In genomic region chr4:22857411-22857810, GRCh38 we compare ENCODE assay signal across 28 cellular contexts.
"Had no signal": no experiment of that assay in that cellular context is flagged by ENCODE, and none has a peak within 500 bp of the region (broad histone marks: within the 10 kb centered on the region; RNA-seq: fewer than 3 reads in every experiment).

No MANE protein-coding gene starts in this region.

- H3K4me3 ChIP-seq: stomach, suprapubic skin, testis, thoracic aorta, thyroid gland, tibial artery, tibial nerve, transverse colon, upper lobe of left lung, upper lobe of right lung, uterus, vagina had no signal

- FAIRE-seq: urothelium cell line had no signal

- H3K27me3 Mint-ChIP-seq: stimulated activated naive B cell treated with anti-CD40 and anti-IgM and Interleukin-4, amounts not matched to agents 10 μg/mL and 1 μg/mL and 100 μg/mL, for 72 hours; stimulated activated naive CD8-positive, alpha-beta T cell treated with anti-CD3 and anti-CD28 coated beads, Interleukin-15, Interleukin-2, amounts not matched to agents 100 ng/mL and 50 ng/mL, for 24 hours had no signal

- H3K4me3 Mint-ChIP-seq: stimulated activated effector memory CD8-positive, alpha-beta T cell treated with anti-CD3 and anti-CD28 coated beads, Interleukin-12 subunit alpha, Interleukin-12 subunit beta, amount 100 ng/mL, for 72 hours; stimulated activated naive B cell treated with anti-CD40 and anti-IgM and Interleukin-4, amounts not matched to agents 10 μg/mL and 1 μg/mL and 100 μg/mL, for 72 hours; stimulated activated naive CD8-positive, alpha-beta T cell treated with anti-CD3 and anti-CD28 coated beads, Interleukin-15, amount 100 ng/mL, for 72 hours; stimulated activated naive CD8-positive, alpha-beta T cell treated with anti-CD3 and anti-CD28 coated beads, Interleukin-15, Interleukin-2, amounts not matched to agents 100 ng/mL and 50 ng/mL, for 24 hours; type B pancreatic cell had no signal

- H3K9me3 Mint-ChIP-seq: stimulated activated naive B cell treated with anti-CD40 and anti-IgM and Interleukin-4, amounts not matched to agents 10 μg/mL and 1 μg/mL and 100 μg/mL, for 72 hours; type B pancreatic cell had no signal

- H3K27me3 ChIP-seq: stomach, suprapubic skin, testis, thyroid gland, tibial artery, tibial nerve, transverse colon, upper lobe of left lung, upper lobe of right lung, uterus, vagina had no signal

- H3K4me1 ChIP-seq: stomach, suprapubic skin, testis, thyroid gland, tibial artery, tibial nerve, transverse colon, upper lobe of left lung, upper lobe of right lung, uterus, vagina had no signal

- H3K9me3 ChIP-seq: stomach, suprapubic skin, testis, thoracic aorta, thyroid gland, tibial artery, transverse colon, upper lobe of left lung, upper lobe of right lung, uterus, vagina had no signal

- H3K27ac Mint-ChIP-seq: stimulated activated effector memory CD8-positive, alpha-beta T cell treated with anti-CD3 and anti-CD28 coated beads, Interleukin-12 subunit alpha, Interleukin-12 subunit beta, amount 100 ng/mL, for 72 hours; stimulated activated naive B cell treated with anti-CD40 and anti-IgM and Interleukin-4, amounts not matched to agents 10 μg/mL and 1 μg/mL and 100 μg/mL, for 72 hours; stimulated activated naive CD8-positive, alpha-beta T cell treated with anti-CD3 and anti-CD28 coated beads, Interleukin-15, amount 100 ng/mL, for 72 hours; stimulated activated naive CD8-positive, alpha-beta T cell treated with anti-CD3 and anti-CD28 coated beads, Interleukin-15, Interleukin-2, amounts not matched to agents 100 ng/mL and 50 ng/mL, for 24 hours; type B pancreatic cell had no signal

- DNase-seq: stimulated activated CD4-positive, alpha-beta T cell treated with anti-CD3 and anti-CD28 coated beads, Interleukin-2, amount 100 ng/mL, for 48 hours; stimulated activated CD4-positive, alpha-beta T cell treated with anti-CD3 and anti-CD28 coated beads, Interleukin-4, amount 100 ng/mL, for 1 hour; stimulated activated CD4-positive, alpha-beta T cell treated with anti-CD3 and anti-CD28 coated beads, Interleukin-4, amount 100 ng/mL, for 24 hours; stimulated activated CD4-positive, alpha-beta T cell treated with anti-CD3 and anti-CD28 coated beads, Interleukin-4, amount 100 ng/mL, for 4 hours; stimulated activated CD8-positive, alpha-beta memory T cell treated with anti-CD3 and anti-CD28 coated beads, Interleukin-4, amount 100 ng/mL, for 48 hours; stimulated activated naive B cell treated with anti-CD40 and anti-IgM and Interleukin-4, amounts not matched to agents 10 μg/mL and 1 μg/mL and 100 μg/mL, for 72 hours; stimulated activated naive CD4-positive, alpha-beta T cell; stimulated activated naive CD4-positive, alpha-beta T cell treated with Interleukin-2 at 50 U/mL for 16 hours; stimulated activated naive CD8-positive, alpha-beta T cell treated with anti-CD3 and anti-CD28 coated beads, Interleukin-15, amount 100 ng/mL, for 72 hours; stimulated activated naive CD8-positive, alpha-beta T cell treated with anti-CD3 and anti-CD28 coated beads, Interleukin-15, Interleukin-2, amounts not matched to agents 100 U/mL and 50 U/mL, for 24 hours; stomach; substantia nigra; testis; thyroid gland; tibial artery; transverse colon; trophoblast cell; upper lobe of left lung; upper lobe of right lung; uterus had no signal

- H3K36me3 ChIP-seq: stomach, suprapubic skin, thoracic aorta, thyroid gland, tibial artery, tibial nerve, transverse colon, upper lobe of left lung, upper lobe of right lung, uterus, vagina had no signal

- H3K4me1 Mint-ChIP-seq: stimulated activated effector memory CD8-positive, alpha-beta T cell treated with anti-CD3 and anti-CD28 coated beads, Interleukin-12 subunit alpha, Interleukin-12 subunit beta, amount 100 ng/mL, for 72 hours; stimulated activated naive B cell treated with anti-CD40 and anti-IgM and Interleukin-4, amounts not matched to agents 10 μg/mL and 1 μg/mL and 100 μg/mL, for 72 hours; stimulated activated naive CD8-positive, alpha-beta T cell treated with anti-CD3 and anti-CD28 coated beads, Interleukin-15, amount 100 ng/mL, for 72 hours had no signal

- ATAC-seq: stimulated activated effector memory CD8-positive, alpha-beta T cell treated with anti-CD3 and anti-CD28 coated beads, Interleukin-12 subunit alpha, Interleukin-12 subunit beta, amount 100 ng/mL, for 72 hours; stimulated activated naive B cell treated with anti-CD40 and anti-IgM and Interleukin-4, amounts not matched to agents 10 μg/mL and 1 μg/mL and 100 μg/mL, for 72 hours; stimulated activated naive CD8-positive, alpha-beta T cell treated with anti-CD3 and anti-CD28 coated beads, Interleukin-15, amount 100 ng/mL, for 72 hours; stimulated activated naive CD8-positive, alpha-beta T cell treated with anti-CD3 and anti-CD28 coated beads, Interleukin-15, Interleukin-2, amounts not matched to agents 100 U/mL and 50 U/mL, for 24 hours; upper lobe of right lung had no signal

- H3K36me3 Mint-ChIP-seq: stimulated activated effector memory CD8-positive, alpha-beta T cell treated with anti-CD3 and anti-CD28 coated beads, Interleukin-12 subunit alpha, Interleukin-12 subunit beta, amount 100 ng/mL, for 72 hours; stimulated activated naive B cell treated with anti-CD40 and anti-IgM and Interleukin-4, amounts not matched to agents 10 μg/mL and 1 μg/mL and 100 μg/mL, for 72 hours; type B pancreatic cell had no signal

- H3K27ac ChIP-seq: stomach, suprapubic skin, testis, thoracic aorta, thyroid gland, tibial artery, tibial nerve, transverse colon, upper lobe of left lung, upper lobe of right lung, uterus, vagina had no signal
